Comparison of ENCODE assay signal across 7 cellular contexts in genomic region chr1:109398343-109399225, GRCh38. TPM values are rescaled to one million over a fixed set of nuclear protein-coding genes. Genes with fewer than 3 reads are reported as not detected.
DNase-seq lines count a peak whose midpoint lies in the region; ATAC-seq and TF ChIP-seq lines count a peak whose summit lies in the region.

No MANE protein-coding gene starts in this region.

- peaks cover 23% of the 10 kb centered on the region for H3K36me3 ChIP-seq in SJSA1

- H3K9me3 ChIP-seq in SJSA1 (replicated peaks): 0 out of 2 replicates have a peak, but pooled peaks cover 2% of the 10 kb centered on the region

- DNase-seq in HFF-Myc (ENCODE audit: extremely low read depth, low read depth) (no peak), SJSA1 (ENCODE audit: low read depth in 1 of 2, low spot score in 2 of 2) (no peak), fibroblast of pulmonary artery (ENCODE audit: low read depth) (no peak), sciatic nerve (ENCODE audit: low spot score) (no peak), islet precursor cell (no peak), SKM-1 (lab: John Stamatoyannopoulos, UW; ENCODE audit: unreplicated experiment) (no peak)

- H3K27me3 ChIP-seq in SJSA1 (replicated peaks): no peaks in the 10 kb centered on the region

- no peak overlapping the region for H3K27ac ChIP-seq in SJSA1

- ATAC-seq in sciatic nerve (peak; percentile 14), GM19455 (IDR thresholded peaks at IDR 0.05; ENCODE audit: unreplicated experiment) (no peak)

- intact Hi-C loops in sciatic nerve (cut with DNase I): loop anchor here (5.0 kb wide), 1 partner anchor 121 kb away; no protein-coding TSS in a partner anchor

- H3K4me3 ChIP-seq in HFF-Myc (replicated peaks; ENCODE audit: low read depth, low read length) (peak overlapping the region; percentile 40), SJSA1 (peak overlapping the region; percentile 87), fibroblast of pulmonary artery (replicated peaks; ENCODE audit: low read depth, low read length) (peak overlapping the region; percentile 53)

- TF ChIP-seq CTCF in HFF-Myc (IDR thresholded peaks at IDR 0.05; ENCODE audit: low read depth, low read length, missing control alignments) (peak; percentile 0), fibroblast of pulmonary artery (IDR thresholded peaks at IDR 0.05; ENCODE audit: low read length, missing control alignments) (no peak)

- H3K4me1 ChIP-seq in SJSA1 (replicated peaks): peaks cover 48% of the 10 kb centered on the region

RNA-seq across cellular contexts. Expression of gene SORT1, which starts 0.9 kb away (rescaled TPM):
- 7.7 and 11.2 TPM in 2 replicates for total RNA-seq in SJSA1 (2014; rRNA removed; shearing (Covaris generic))
- 111 TPM for total RNA-seq in sciatic nerve

RNA-seq across cellular contexts. Expression of gene PSMA5, which starts 27.7 kb away (rescaled TPM):
- total RNA-seq in SJSA1 (2014; rRNA removed; shearing (Covaris generic)): 104 and 107 TPM in 2 replicates
- total RNA-seq in sciatic nerve: 44.8 TPM
